Comparison of ENCODE assay signal across 8 cellular contexts in the genomic region with DNA sequence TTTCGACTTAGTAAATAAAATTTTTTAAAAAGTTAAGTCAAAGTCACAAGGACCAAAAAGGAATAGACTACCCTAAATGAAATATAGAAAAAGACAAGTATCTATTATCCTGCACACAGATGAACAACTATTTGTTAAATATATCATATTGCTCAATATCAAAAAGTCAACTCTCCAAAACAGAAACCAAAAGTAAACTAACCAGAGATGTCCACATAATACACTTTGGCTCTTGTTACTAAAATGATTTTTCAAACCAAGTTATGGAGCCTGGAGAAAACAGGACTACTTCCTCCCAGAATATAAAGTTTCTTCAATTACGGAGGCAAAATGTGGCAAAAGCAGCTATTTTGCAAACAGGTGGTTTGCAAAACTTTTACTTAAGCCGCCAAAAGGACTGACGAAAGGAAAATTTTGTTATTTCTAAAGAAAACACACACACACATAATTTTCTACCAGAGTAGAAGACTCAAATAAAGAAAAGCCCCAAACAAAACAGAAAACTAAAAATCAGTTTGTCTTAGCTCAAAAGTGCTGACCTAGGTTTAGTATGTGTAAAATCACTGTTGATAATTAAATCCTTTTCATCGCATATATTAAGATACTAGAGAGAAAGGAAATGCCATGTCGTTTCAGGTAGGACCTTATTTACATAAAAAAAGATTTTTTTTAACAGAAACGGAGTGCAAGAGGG. TPM values are rescaled to one million over a fixed set of nuclear protein-coding genes. Genes with fewer than 3 reads are reported as not detected.
DNase-seq lines count a peak whose midpoint lies in the region; ATAC-seq and TF ChIP-seq lines count a peak whose summit lies in the region.

No MANE protein-coding gene starts in this region.

- peak overlapping the region; percentile 86 for H2AFZ ChIP-seq in mammary epithelial cell (ENCODE audit: low read depth, low read length)

- H3K27me3 Mint-ChIP-seq in CD8-positive, alpha-beta T cell (ENCODE audit: low read depth) = no peaks in the 10 kb centered on the region

- 9% methylated on average over 7 of the region's 7 CpGs for WGBS in mammary epithelial cell (ENCODE audit: low coverage, missing lambda C conversion rate)

- BruUV-seq in mammary epithelial cell (replicated peaks; lab: Mats Ljungman, UMichigan) = no TSS peak

- H3K9ac ChIP-seq in mammary epithelial cell (ENCODE audit: insufficient read depth, low read length) (peak overlapping the region; percentile 87), mucosa of stomach (ENCODE audit: low read length) (peak overlapping the region; percentile 80)

- H3K4me3 Mint-ChIP-seq in CD8-positive, alpha-beta T cell = peak overlapping the region; percentile 98

- CTCF ChIA-PET in CD8-positive, alpha-beta T cell (lab: Charles Lee) = interaction anchor here (0.9 kb wide), 1 partner anchor 159 kb away, joined by 3 read pairs; no protein-coding TSS in a partner anchor
- CTCF ChIA-PET in mammary epithelial cell (lab: Charles Lee; ENCODE audit: low non-redundant PET) = no interaction called here

- no peak for DNase-seq in CD8-positive, alpha-beta T cell
- DNase-seq in LHCN-M2 (ENCODE audit: low read depth) (peak; percentile 44), mammary epithelial cell (peak; percentile 32), hepatic stellate cell (ENCODE audit: low spot score) (no peak), germinal center (ENCODE audit: low spot score) (no peak)
- DNase-seq in activated CD4-positive, CD25-positive, alpha-beta regulatory T cell treated with anti-CD3 and anti-CD28 coated beads, Interleukin-2, amount 50 U/mL, for 72 hours = no peak

- peak overlapping the region; percentile 97 for H3K27ac Mint-ChIP-seq in CD8-positive, alpha-beta T cell

- H3K4me1 ChIP-seq in CD8-positive, alpha-beta T cell (ENCODE audit: insufficient read depth, low read length) = peaks cover 29% of the 10 kb centered on the region
- peaks cover 17% of the 10 kb centered on the region for H3K4me1 ChIP-seq in mammary epithelial cell (ENCODE audit: insufficient read depth, low read length)
- H3K4me1 ChIP-seq in mucosa of stomach (ENCODE audit: control insufficient read depth, insufficient read depth, low read length) = no peaks in the 10 kb centered on the region

- POLR2A ChIA-PET in CD8-positive, alpha-beta T cell (lab: Charles Lee) = interaction anchor here (1.0 to 2.1 kb wide), 5 partner anchors 15 to 124 kb away, joined by 3 to 6 read pairs (median 3); no protein-coding TSS in a partner anchor

- H3K4me1 Mint-ChIP-seq in CD8-positive, alpha-beta T cell (ENCODE audit: low read depth) = peaks cover 58% of the 10 kb centered on the region

- H3K4me3 ChIP-seq in CD8-positive, alpha-beta T cell (ENCODE audit: low read depth, low read length) = peak overlapping the region; percentile 95
- H3K4me3 ChIP-seq in mammary epithelial cell (replicated peaks in 1 of 3; ENCODE audit: insufficient read depth in 1 of 3, low read depth in 2 of 3, low read length in 3 of 3) (peak overlapping the region; percentile 73 to 100 (median 99)), mucosa of stomach (ENCODE audit: low read length) (peak overlapping the region; percentile 88)

- peak overlapping the region; percentile 86 for H3K4me2 ChIP-seq in mammary epithelial cell (ENCODE audit: insufficient read depth, low read depth, low read length)

- dilution Hi-C loops in mammary epithelial cell (cut with HindIII; ENCODE audit: low sequenced_read_pairs) = no loop called here

- no peak for ATAC-seq in CD8-positive, alpha-beta T cell
- ATAC-seq in HG03460 (IDR thresholded peaks at IDR 0.05; ENCODE audit: unreplicated experiment) = no peak

- intact Hi-C loops in CD8-positive, alpha-beta T cell (cut with DNase I, micrococcal nuclease) = loop anchor here (2.0 to 5.0 kb wide), 2 partner anchors 129 to 1197 kb away; partner anchors contain the start of gene PTBP2 (in 2 of the 2)
- intact Hi-C loops in mammary epithelial cell (cut with micrococcal nuclease) = loop anchor here (2.0 to 5.0 kb wide), 2 partner anchors 67 to 549 kb away; no protein-coding TSS in a partner anchor

- peak overlapping the region; percentile 84 for H3K27ac ChIP-seq in CD8-positive, alpha-beta T cell (ENCODE audit: low read depth, low read length)
- peak overlapping the region; percentile 72 for H3K27ac ChIP-seq in mammary epithelial cell (ENCODE audit: insufficient read depth, low read depth, low read length)

- peaks cover 57% of the 10 kb centered on the region for H3K79me2 ChIP-seq in mammary epithelial cell (ENCODE audit: insufficient read depth, low read length)

- H3K9me3 Mint-ChIP-seq in CD8-positive, alpha-beta T cell = no peaks in the 10 kb centered on the region

- H4K20me1 ChIP-seq in mammary epithelial cell (ENCODE audit: insufficient read depth, low read length) = no peaks in the 10 kb centered on the region

- no peaks in the 10 kb centered on the region for H3K27me3 ChIP-seq in CD8-positive, alpha-beta T cell (ENCODE audit: insufficient read depth, low read length)
- H3K27me3 ChIP-seq in mammary epithelial cell (ENCODE audit: insufficient read depth, low read length) (no peaks in the 10 kb centered on the region), mucosa of stomach (ENCODE audit: control insufficient read depth, insufficient read depth, low read length) (no peaks in the 10 kb centered on the region)

- no peak for TF ChIP-seq CTCF in CD8-positive, alpha-beta T cell (IDR thresholded peaks at IDR 0.05)
- no peak for TF ChIP-seq CTCF in mammary epithelial cell (conservative IDR thresholded peaks at IDR 0.05 in 1 of 2, IDR thresholded peaks at IDR 0.05 in 1 of 2; ENCODE audit: extremely low read depth in 1 of 2, insufficient read depth in 1 of 2, low read depth in 1 of 2, low read length in 2 of 2)

- in situ Hi-C loops in mammary epithelial cell (cut with MboI; ENCODE audit: low sequenced_read_pairs in 2 of 2) = no loop called here

- no peaks in the 10 kb centered on the region for H3K9me3 ChIP-seq in CD8-positive, alpha-beta T cell (ENCODE audit: low read length)
- H3K9me3 ChIP-seq in mammary epithelial cell (replicated peaks; ENCODE audit: insufficient read depth, low read length) = no peaks in the 10 kb centered on the region
- no peaks in the 10 kb centered on the region for H3K9me3 ChIP-seq in mucosa of stomach (ENCODE audit: control insufficient read depth, low read length)

- H3K36me3 ChIP-seq in CD8-positive, alpha-beta T cell (ENCODE audit: insufficient read depth, low read length) = no peaks in the 10 kb centered on the region
- H3K36me3 ChIP-seq in mammary epithelial cell (ENCODE audit: insufficient read depth, low read length) (peaks cover 2% of the 10 kb centered on the region), mucosa of stomach (ENCODE audit: control insufficient read depth, insufficient read depth, low read length) (no peaks in the 10 kb centered on the region)

- peaks cover 10% of the 10 kb centered on the region for H3K36me3 Mint-ChIP-seq in CD8-positive, alpha-beta T cell

RNA-seq across cellular contexts. Expression of gene DPYD, which starts 1.1 kb away (rescaled TPM):
- 10 to 100 TPM; 24.2 to 24.9 TPM for total RNA-seq in CD8-positive, alpha-beta T cell
- 39.9 and 46.6 TPM in 2 replicates for total RNA-seq in LHCN-M2 (2014; rRNA removed)
- 5.7 TPM for polyA plus RNA-seq in LHCN-M2 (2012)
- 10 to 100 TPM; 16.8 to 24.3 TPM for total RNA-seq in mammary epithelial cell
- 8.8 TPM for polyA plus RNA-seq in mammary epithelial cell
- polyA minus RNA-seq in mammary epithelial cell = 20.5 TPM

Comparison
In these comparisons a context has a peak if more than half of its experiments do, and no peak if none do; other contexts are left out.
1. DNase-seq: peak in LHCN-M2 (single experiment) and mammary epithelial cell (single experiment); none in CD8-positive, alpha-beta T cell (0 of 7), hepatic stellate cell (single experiment), activated CD4-positive, CD25-positive, alpha-beta regulatory T cell treated with anti-CD3 and anti-CD28 coated beads, Interleukin-2, amount 50 U/mL, for 72 hours (single experiment) and germinal center (single experiment).
2. Peak in every context shown above with its lines, with median percentiles within 50 percentile points of each other: H3K4me3 ChIP-seq.